In genomic region chr6:148671952-148672351, GRCh38 we compare ENCODE assay signal across 28 cellular contexts.
"Had no signal": no experiment of that assay in that cellular context is flagged by ENCODE, and none has a peak within 500 bp of the region (broad histone marks: within the 10 kb centered on the region; RNA-seq: fewer than 3 reads in every experiment).

No MANE protein-coding gene starts in this region.

- H3K36me3 ChIP-seq: lower lobe of right lung, neural progenitor cell, neutrophil, tibial nerve, uterus had no signal

- FAIRE-seq: keratinocyte had no signal

- H3K79me2 ChIP-seq: parathyroid adenoma had no signal

- H3K27me3 Mint-ChIP-seq: naive B cell; stimulated activated naive CD8-positive, alpha-beta T cell treated with anti-CD3 and anti-CD28 coated beads, Interleukin-15, amount 100 ng/mL, for 72 hours; type B pancreatic cell had no signal

- H3K36me3 Mint-ChIP-seq: stimulated activated effector memory CD8-positive, alpha-beta T cell treated with anti-CD3 and anti-CD28 coated beads, Interleukin-12 subunit alpha, Interleukin-12 subunit beta, amount 100 ng/mL, for 72 hours; type B pancreatic cell had no signal

- H2AFZ ChIP-seq: neural progenitor cell, parathyroid adenoma had no signal

- H3K9me3 ChIP-seq: neutrophil had no signal

- H3K4me1 ChIP-seq: lower lobe of right lung, neural progenitor cell, parathyroid adenoma, psoas muscle, tibial nerve, uterus had no signal

- H3K27me3 ChIP-seq: neural progenitor cell, neutrophil, spleen, tibial nerve, uterus had no signal

- H3K27ac Mint-ChIP-seq: natural killer cell; nephron progenitor cell; neural progenitor cell; stimulated activated effector memory CD8-positive, alpha-beta T cell treated with anti-CD3 and anti-CD28 coated beads, Interleukin-12 subunit alpha, Interleukin-12 subunit beta, amount 100 ng/mL, for 72 hours; stimulated activated naive CD8-positive, alpha-beta T cell treated with anti-CD3 and anti-CD28 coated beads, Interleukin-15, amount 100 ng/mL, for 72 hours; type B pancreatic cell had no signal

- H3K4me2 ChIP-seq: neural progenitor cell had no signal

- ATAC-seq: left cardiac atrium; left lobe of liver; left ventricle myocardium superior; lower lobe of right lung; natural killer cell; psoas muscle; sciatic nerve; stimulated activated effector memory CD8-positive, alpha-beta T cell treated with anti-CD3 and anti-CD28 coated beads, Interleukin-12 subunit alpha, Interleukin-12 subunit beta, amount 100 ng/mL, for 72 hours; stimulated activated naive CD8-positive, alpha-beta T cell treated with anti-CD3 and anti-CD28 coated beads, Interleukin-15, amount 100 ng/mL, for 72 hours had no signal

- DNase-seq: hippocampal formation; kidney glomerular epithelial cell; left cardiac atrium; left ventricle myocardium superior; lower lobe of right lung; mammary epithelial cell; mesenchymal stem cell; naive B cell; natural killer cell; nephron progenitor cell; occipital lobe; psoas muscle; spleen; stimulated activated CD4-positive, alpha-beta T cell treated with anti-CD3 and anti-CD28 coated beads, Interleukin-4, amount 100 ng/mL, for 24 hours; stimulated activated naive CD4-positive, alpha-beta T cell; stimulated activated naive CD8-positive, alpha-beta T cell treated with anti-CD3 and anti-CD28 coated beads, Interleukin-15, amount 100 ng/mL, for 72 hours; substantia nigra; uterus had no signal

- H3K9ac ChIP-seq: neural progenitor cell, parathyroid adenoma had no signal

- H3K27ac ChIP-seq: lower lobe of right lung, neural progenitor cell, neutrophil, parathyroid adenoma, psoas muscle, skin epidermis, spleen, tibial nerve, uterus had no signal

- H3K4me3 ChIP-seq: lower lobe of right lung, neural progenitor cell, psoas muscle, skin epidermis, spleen, tibial nerve, uterus had no signal

- H3K4me3 Mint-ChIP-seq: naive B cell; natural killer cell; nephron progenitor cell; neural progenitor cell; stimulated activated effector memory CD8-positive, alpha-beta T cell treated with anti-CD3 and anti-CD28 coated beads, Interleukin-12 subunit alpha, Interleukin-12 subunit beta, amount 100 ng/mL, for 72 hours; stimulated activated naive CD8-positive, alpha-beta T cell treated with anti-CD3 and anti-CD28 coated beads, Interleukin-15, amount 100 ng/mL, for 72 hours; type B pancreatic cell had no signal

- H3K4me1 Mint-ChIP-seq: natural killer cell; nephron progenitor cell; neural progenitor cell; stimulated activated effector memory CD8-positive, alpha-beta T cell treated with anti-CD3 and anti-CD28 coated beads, Interleukin-12 subunit alpha, Interleukin-12 subunit beta, amount 100 ng/mL, for 72 hours; stimulated activated naive CD8-positive, alpha-beta T cell treated with anti-CD3 and anti-CD28 coated beads, Interleukin-15, amount 100 ng/mL, for 72 hours had no signal
